In the genomic region with DNA sequence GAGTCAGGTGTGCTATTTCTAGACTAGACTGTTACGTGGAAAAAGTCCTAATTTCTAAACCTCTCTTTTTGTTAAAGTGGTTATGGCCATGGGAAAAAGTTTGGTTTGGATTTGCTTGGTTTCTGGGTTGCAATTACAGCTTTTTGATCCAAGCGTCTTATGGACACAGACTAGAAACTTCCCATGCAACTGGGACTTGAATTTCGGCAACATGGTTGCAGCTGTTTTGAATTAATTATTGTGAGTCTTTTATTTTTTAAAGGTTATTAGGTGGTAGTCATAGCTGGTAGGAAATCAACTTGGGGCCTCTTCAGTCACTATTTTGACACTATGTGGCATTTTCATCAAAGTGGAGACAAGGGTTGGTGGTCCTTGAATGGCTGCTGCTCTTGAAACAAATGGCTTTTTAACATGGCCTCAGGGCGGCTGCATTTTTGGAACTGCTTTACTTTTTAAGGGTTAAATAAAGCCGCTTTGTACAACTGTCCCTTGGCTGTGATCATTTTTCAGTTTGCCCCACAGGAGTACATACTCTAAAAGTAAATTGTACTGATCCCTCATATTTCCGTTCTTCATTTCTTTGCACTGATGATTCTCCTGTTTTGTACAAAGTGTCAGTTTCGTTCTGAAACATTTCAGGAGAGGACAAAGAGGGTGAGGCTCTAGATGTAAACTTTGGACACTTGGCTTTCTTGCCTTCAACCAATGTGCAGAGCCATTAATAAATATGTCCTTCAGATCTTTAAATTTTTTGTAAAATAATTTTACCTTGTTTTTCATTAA, we compare ENCODE assay signal across 2 cellular contexts.
TF ChIP-seq lines count a peak whose summit lies in the region.

No MANE protein-coding gene starts in this region.

TF ChIP-seq in SK-N-SH, 30 proteins besides CTCF, POLR2A, EP300 and RAD21:
- TF ChIP-seq, protein P1, sequence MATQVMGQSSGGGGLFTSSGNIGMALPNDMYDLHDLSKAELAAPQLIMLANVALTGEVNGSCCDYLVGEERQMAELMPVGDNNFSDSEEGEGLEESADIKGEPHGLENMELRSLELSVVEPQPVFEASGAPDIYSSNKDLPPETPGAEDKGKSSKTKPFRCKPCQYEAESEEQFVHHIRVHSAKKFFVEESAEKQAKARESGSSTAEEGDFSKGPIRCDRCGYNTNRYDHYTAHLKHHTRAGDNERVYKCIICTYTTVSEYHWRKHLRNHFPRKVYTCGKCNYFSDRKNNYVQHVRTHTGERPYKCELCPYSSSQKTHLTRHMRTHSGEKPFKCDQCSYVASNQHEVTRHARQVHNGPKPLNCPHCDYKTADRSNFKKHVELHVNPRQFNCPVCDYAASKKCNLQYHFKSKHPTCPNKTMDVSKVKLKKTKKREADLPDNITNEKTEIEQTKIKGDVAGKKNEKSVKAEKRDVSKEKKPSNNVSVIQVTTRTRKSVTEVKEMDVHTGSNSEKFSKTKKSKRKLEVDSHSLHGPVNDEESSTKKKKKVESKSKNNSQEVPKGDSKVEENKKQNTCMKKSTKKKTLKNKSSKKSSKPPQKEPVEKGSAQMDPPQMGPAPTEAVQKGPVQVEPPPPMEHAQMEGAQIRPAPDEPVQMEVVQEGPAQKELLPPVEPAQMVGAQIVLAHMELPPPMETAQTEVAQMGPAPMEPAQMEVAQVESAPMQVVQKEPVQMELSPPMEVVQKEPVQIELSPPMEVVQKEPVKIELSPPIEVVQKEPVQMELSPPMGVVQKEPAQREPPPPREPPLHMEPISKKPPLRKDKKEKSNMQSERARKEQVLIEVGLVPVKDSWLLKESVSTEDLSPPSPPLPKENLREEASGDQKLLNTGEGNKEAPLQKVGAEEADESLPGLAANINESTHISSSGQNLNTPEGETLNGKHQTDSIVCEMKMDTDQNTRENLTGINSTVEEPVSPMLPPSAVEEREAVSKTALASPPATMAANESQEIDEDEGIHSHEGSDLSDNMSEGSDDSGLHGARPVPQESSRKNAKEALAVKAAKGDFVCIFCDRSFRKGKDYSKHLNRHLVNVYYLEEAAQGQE (IDR thresholded peaks at IDR 0.05; ENCODE audit: low read depth, low read length), result no peak
- TF ChIP-seq MXI1 (IDR thresholded peaks at IDR 0.05; ENCODE audit: low read depth, low read length) (no peak), GATA2 (CRISPR knock-in tag; IDR thresholded peaks at IDR 0.05) (no peak), RCOR1 (IDR thresholded peaks at IDR 0.05; ENCODE audit: low read length) (no peak), ELF1 (IDR thresholded peaks at IDR 0.05) (no peak), IRF3 (IDR thresholded peaks at IDR 0.05; ENCODE audit: low read depth, low read length) (no peak), FOXM1 (IDR thresholded peaks at IDR 0.05; ENCODE audit: low read depth) (no peak), GABPA (IDR thresholded peaks at IDR 0.05; ENCODE audit: low read depth) (no peak), EZH2phosphoT487 (IDR thresholded peaks at IDR 0.05; ENCODE audit: borderline replicate concordance, low read depth) (no peak), YY1 (IDR thresholded peaks at IDR 0.05; ENCODE audit: low read depth) (no peak), NFIC (IDR thresholded peaks at IDR 0.05; ENCODE audit: borderline replicate concordance) (no peak), SIN3A (IDR thresholded peaks at IDR 0.05; ENCODE audit: borderline replicate concordance, low read depth, low read length) (no peak)

TF ChIP-seq in SK-N-SH treated with all-trans-retinoic acid at 6 μM for 48 hours, 23 proteins besides CTCF, POLR2A, EP300 and RAD21:
- no peak for TF ChIP-seq POU6F1 (CRISPR knock-in tag; IDR thresholded peaks at IDR 0.05; ENCODE audit: borderline replicate concordance, low read depth)
- TF ChIP-seq CSRNP3 (CRISPR knock-in tag; IDR thresholded peaks at IDR 0.05), result no peak
- TF ChIP-seq PPARA (CRISPR knock-in tag; IDR thresholded peaks at IDR 0.05; ENCODE audit: borderline replicate concordance), result no peak
- no peak for TF ChIP-seq ESRRG (CRISPR knock-in tag; IDR thresholded peaks at IDR 0.05)
- TF ChIP-seq RARB (CRISPR knock-in tag; IDR thresholded peaks at IDR 0.05), result no peak
- no peak for TF ChIP-seq CSDC2 (CRISPR knock-in tag; IDR thresholded peaks at IDR 0.05)
- no peak for TF ChIP-seq GLIS3 (CRISPR knock-in tag; IDR thresholded peaks at IDR 0.05)
- TF ChIP-seq TOX (CRISPR knock-in tag; IDR thresholded peaks at IDR 0.05; ENCODE audit: borderline replicate concordance), result no peak
- TF ChIP-seq ZFP3 (CRISPR knock-in tag; IDR thresholded peaks at IDR 0.05), result no peak
- no peak for TF ChIP-seq ZNF70 (CRISPR knock-in tag; IDR thresholded peaks at IDR 0.05)
- no peak for TF ChIP-seq TCF4 (CRISPR knock-in tag; IDR thresholded peaks at IDR 0.05; ENCODE audit: borderline replicate concordance)
- TF ChIP-seq ZNF565 (CRISPR knock-in tag; conservative IDR thresholded peaks at IDR 0.05; ENCODE audit: low read depth), result no peak
- no peak for TF ChIP-seq CREB5 (CRISPR knock-in tag; IDR thresholded peaks at IDR 0.05; ENCODE audit: low read depth)
- TF ChIP-seq ZNF8 (CRISPR knock-in tag; IDR thresholded peaks at IDR 0.05), result no peak
- TF ChIP-seq OSR1 (CRISPR knock-in tag; IDR thresholded peaks at IDR 0.05), result no peak
- no peak for TF ChIP-seq BACH2 (CRISPR knock-in tag; IDR thresholded peaks at IDR 0.05; ENCODE audit: borderline replicate concordance)
- TF ChIP-seq ARNTL (CRISPR knock-in tag; IDR thresholded peaks at IDR 0.05; ENCODE audit: borderline replicate concordance, low read depth), result no peak
